8 cellular contexts compared by ENCODE assay signal in genomic region chr3:119323401-119324107, GRCh38. TPM values are rescaled to one million over a fixed set of nuclear protein-coding genes. Genes with fewer than 3 reads are reported as not detected.
A peak's percentile ranks its signal among the peaks of the same experiment; 100 is the strongest.
DNase-seq lines count a peak whose midpoint lies in the region; ATAC-seq and TF ChIP-seq lines count a peak whose summit lies in the region.

No MANE protein-coding gene starts in this region.

- 34% methylated on average over 18 of the region's 18 CpGs for WGBS in prostate gland

- DNase-seq in CD4-positive, alpha-beta memory T cell = peak in 1 of 5 donors; percentile 84
- no peak for DNase-seq in prostate gland (ENCODE audit: low spot score)
- DNase-seq in GF-D8 (lab: John Stamatoyannopoulos, UW) = no peak
- DNase-seq in putamen (ENCODE audit: low spot score) = no peak

- peaks cover 13 to 38% (median 27%) of the 10 kb centered on the region in 4 donors for H3K4me1 Mint-ChIP-seq in CD4-positive, alpha-beta memory T cell

- no peaks in the 10 kb centered on the region for H3K27me3 ChIP-seq in CD4-positive, alpha-beta memory T cell (ENCODE audit: insufficient read depth, low read length)
- H3K27me3 ChIP-seq in prostate gland (replicated peaks; ENCODE audit: insufficient read depth) = no peaks in the 10 kb centered on the region

- CTCF ChIA-PET in CD4-positive, alpha-beta memory T cell (lab: Charles Lee; ENCODE audit: partially characterized antibody) = interaction anchor here (0.9 to 3.1 kb wide), 5 partner anchors 28 to 83 kb away, joined by 4 to 17 read pairs (median 6); partner anchors contain the start of genes ARHGAP31 and B4GALT4

- H3K36me3 Mint-ChIP-seq in CD4-positive, alpha-beta memory T cell = no peaks in the 10 kb centered on the region

- no peak for TF ChIP-seq POLR2A in prostate gland (IDR thresholded peaks at IDR 0.05)

- H3K4me3 Mint-ChIP-seq in CD4-positive, alpha-beta memory T cell = peak overlapping the region; percentile 88 to 96 (median 90)

- TF ChIP-seq CTCF in WI38 (IDR thresholded peaks at IDR 0.05; ENCODE audit: low read depth, low read length) (no peak), prostate gland (IDR thresholded peaks at IDR 0.05) (no peak)

- H3K4me3 ChIP-seq in CD4-positive, alpha-beta memory T cell (ENCODE audit: low read length in 2 of 2) = peak overlapping the region; percentile 20 to 73
- H3K4me3 ChIP-seq in WI38 (ENCODE audit: low read depth, low read length) (peak overlapping the region; percentile 70), prostate gland (peak overlapping the region; percentile 69 to 73)

- H3K27ac ChIP-seq in CD4-positive, alpha-beta memory T cell (ENCODE audit: low read depth, low read length) = peak overlapping the region; percentile 75
- peak overlapping the region; percentile 94 to 95 for H3K27ac ChIP-seq in prostate gland

- no peaks in the 10 kb centered on the region for H3K36me3 ChIP-seq in CD4-positive, alpha-beta memory T cell (ENCODE audit: insufficient read depth, low read length)
- H3K36me3 ChIP-seq in prostate gland = no peaks in the 10 kb centered on the region

- H3K9me3 ChIP-seq in CD4-positive, alpha-beta memory T cell (ENCODE audit: control insufficient read depth in 1 of 2, low read length in 2 of 2) = no peaks in the 10 kb centered on the region
- no peaks in the 10 kb centered on the region for H3K9me3 ChIP-seq in prostate gland

- H3K4me1 ChIP-seq in CD4-positive, alpha-beta memory T cell (ENCODE audit: insufficient read depth, low read length) = peaks cover 19% of the 10 kb centered on the region
- no peaks in the 10 kb centered on the region for H3K4me1 ChIP-seq in prostate gland (replicated peaks)

- POLR2A ChIA-PET in CD4-positive, alpha-beta memory T cell (lab: Charles Lee; ENCODE audit: partially characterized antibody) = interaction anchor here (0.9 to 3.2 kb wide), 7 partner anchors 10 to 771 kb away, joined by 3 to 55 read pairs (median 7); partner anchors contain the start of genes ARHGAP31, B4GALT4, GSK3B and POGLUT1

- H3K27me3 Mint-ChIP-seq in CD4-positive, alpha-beta memory T cell = no peaks in the 10 kb centered on the region

- peaks cover 0 to 4% (median 0%) of the 10 kb centered on the region in 8 donors for H3K9me3 Mint-ChIP-seq in CD4-positive, alpha-beta memory T cell

- intact Hi-C loops in CD4-positive, alpha-beta memory T cell (cut with micrococcal nuclease) = loop anchor here (1.0 to 10.0 kb wide), 6 partner anchors 29 to 771 kb away; partner anchors contain the start of genes ARHGAP31, GSK3B and TMEM39A
- intact Hi-C loops in prostate gland (cut with DNase I) = no loop called here

- ATAC-seq in GM19463 (IDR thresholded peaks at IDR 0.05; ENCODE audit: unreplicated experiment) (peak; percentile 10), HG03558 (IDR thresholded peaks at IDR 0.05; ENCODE audit: extremely low read depth, unreplicated experiment) (peak; percentile 5), esophagus mucosa (peak; percentile 56)

- H3K27ac Mint-ChIP-seq in CD4-positive, alpha-beta memory T cell = peak overlapping the region; percentile 93 to 99 (median 97)

RNA-seq across cellular contexts. Expression of gene ARHGAP31, which starts 29.4 kb away (rescaled TPM):
- total RNA-seq in CD4-positive, alpha-beta memory T cell = 1 to 10 TPM; 4.5 to 5.8 TPM
- polyA plus RNA-seq in CD4-positive, alpha-beta memory T cell = 1 to 10 TPM; 1.2 to 6.2 TPM
- total RNA-seq in esophagus mucosa (4.3 TPM), prostate gland (10 to 100 TPM in 1 of 2 donors, 1 to 10 TPM in 1; 6.5 to 10.7 TPM)

Comparison
In these comparisons a context has a peak if more than half of its experiments do, and no peak if none do; other contexts are left out.
1. ATAC-seq: peak in every context shown above with its lines; median percentile 56 in esophagus mucosa; 10 in GM19463; 5 in HG03558.